25 cellular contexts compared by ENCODE assay signal in genomic region chr17:61479493-61480413, GRCh38. TPM values are rescaled to one million over a fixed set of nuclear protein-coding genes. Genes with fewer than 3 reads are reported as not detected.
DNase-seq lines count a peak whose midpoint lies in the region; ATAC-seq and TF ChIP-seq lines count a peak whose summit lies in the region.
"Had no signal": no experiment of that assay in that cellular context is flagged by ENCODE, and none has a peak within 500 bp of the region (broad histone marks: within the 10 kb centered on the region; RNA-seq: fewer than 3 reads in every experiment).

No MANE protein-coding gene starts in this region.

- H3T11ph ChIP-seq in H9 (ENCODE audit: low read length), result no peak overlapping the region

- no peaks in the 10 kb centered on the region; a peak in 2 of 5 replicates for H3K9me3 Mint-ChIP-seq in H9
- H3K9me3 Mint-ChIP-seq: CD4-positive, alpha-beta T cell had no signal

- H3K36me3 ChIP-seq in MM.1S (replicated peaks; ENCODE audit: insufficient read depth, low read length) (no peaks in the 10 kb centered on the region), neuronal stem cell (replicated peaks in 1 of 2; ENCODE audit: control insufficient read depth in 2 of 2, insufficient read depth in 2 of 2, low read length in 2 of 2) (no peaks in the 10 kb centered on the region)
- H3K36me3 ChIP-seq: BLaER1 treated with 17β-estradiol and CSF1 and Interleukin-3, amounts not matched to agents 10 nM and 100 nM; HAP-1 had no signal

- no peak overlapping the region for H3K14ac ChIP-seq in H9 (ENCODE audit: insufficient read depth, low read length)
- H3K14ac ChIP-seq in neuronal stem cell (ENCODE audit: low read length), result no peak overlapping the region

- H3K4me1 ChIP-seq in H9 (ENCODE audit: insufficient read depth, low read length) (no peaks in the 10 kb centered on the region), MM.1S (ENCODE audit: low read length) (no peaks in the 10 kb centered on the region), neuronal stem cell (ENCODE audit: control insufficient read depth in 2 of 2, insufficient read depth in 1 of 2, low read depth in 1 of 2, low read length in 2 of 2) (peaks cover 0 to 2% of the 10 kb centered on the region in 2 donors)
- H3K4me1 ChIP-seq: A549, HAP-1 had no signal

- H3K79me2 ChIP-seq in H9 (ENCODE audit: insufficient read depth, low read length) (no peaks in the 10 kb centered on the region), MM.1S (ENCODE audit: low read length) (no peaks in the 10 kb centered on the region)

- H3K79me1 ChIP-seq in H9 (ENCODE audit: insufficient read depth, low read depth, low read length, poor library complexity, severe bottlenecking), result no peaks in the 10 kb centered on the region
- no peaks in the 10 kb centered on the region for H3K79me1 ChIP-seq in neuronal stem cell (ENCODE audit: low read depth, low read length)

- WGBS in H9 (ENCODE audit: extremely low coverage, insufficient read length, low lambda C conversion rate), result no CpG with 5 or more reads among the region's 25 CpGs
- WGBS in neuronal stem cell (ENCODE audit: extremely low coverage in 2 of 2, insufficient read length in 2 of 2, insufficient replicate concordance in 1 of 2), 2 donors, result no CpG with 5 or more reads among the region's 25 CpGs

- H3K18ac ChIP-seq in H9 (ENCODE audit: insufficient read length, low read depth, low read length) (no peak overlapping the region), neuronal stem cell (ENCODE audit: low read length) (no peak overlapping the region)

- no peak overlapping the region for H3K27ac Mint-ChIP-seq in H9
- H3K27ac Mint-ChIP-seq: CD4-positive, alpha-beta T cell had no signal

- H4K20me1 ChIP-seq in H9 (ENCODE audit: control insufficient read depth, insufficient read depth, insufficient read length) (no peaks in the 10 kb centered on the region), MM.1S (ENCODE audit: insufficient read depth, low read length) (no peaks in the 10 kb centered on the region)
- H4K20me1 ChIP-seq: BLaER1 treated with 17β-estradiol and CSF1 and Interleukin-3, amounts not matched to agents 10 nM and 100 nM had no signal

- TF ChIP-seq CTCF in H9 (conservative IDR thresholded peaks at IDR 0.05) (no peak), MM.1S (IDR thresholded peaks at IDR 0.05; ENCODE audit: low read length) (no peak)

- H3K9me3 ChIP-seq in H9 (ENCODE audit: control insufficient read depth, low read depth, low read length), result no peaks in the 10 kb centered on the region
- no peaks in the 10 kb centered on the region for H3K9me3 ChIP-seq in MM.1S (replicated peaks; ENCODE audit: insufficient read depth, low read length)
- H3K9me3 ChIP-seq in neuronal stem cell (replicated peaks in 1 of 2; ENCODE audit: control insufficient read depth in 2 of 2, insufficient read depth in 1 of 2, low read depth in 1 of 2, low read length in 2 of 2), result no peaks in the 10 kb centered on the region
- H3K9me3 ChIP-seq: A549; BLaER1 treated with 17β-estradiol and CSF1 and Interleukin-3, amounts not matched to agents 10 nM and 100 nM; HAP-1 had no signal

- no peak overlapping the region for H4K5ac ChIP-seq in H9 (ENCODE audit: insufficient read length, low read depth, low read length)

- H3K9me2 ChIP-seq in MM.1S (replicated peaks; ENCODE audit: insufficient read depth, low read length), result no peaks in the 10 kb centered on the region

- peaks cover 7% of the 10 kb centered on the region for H3K27me3 Mint-ChIP-seq in H9 (ENCODE audit: low read depth)

- no peak overlapping the region for H3K23ac ChIP-seq in H9 (ENCODE audit: insufficient read length, low read depth, low read length)
- H3K23ac ChIP-seq in neuronal stem cell (ENCODE audit: low read depth, low read length, poor library complexity), result peak overlapping the region; percentile 5

- ATAC-seq in GM18867 (IDR thresholded peaks at IDR 0.05; ENCODE audit: unreplicated experiment), result no peak

- peaks cover 3% of the 10 kb centered on the region for H3K23me2 ChIP-seq in H9 (ENCODE audit: insufficient read length, low read depth, low read length, poor library complexity, severe bottlenecking)

- H3K27ac ChIP-seq in H9 (ENCODE audit: insufficient read length, low read depth, low read length) (no peak overlapping the region), MM.1S (ENCODE audit: low read length) (no peak overlapping the region), neuronal stem cell (replicated peaks; ENCODE audit: low read length) (no peak overlapping the region)
- H3K27ac ChIP-seq: A549; BLaER1 treated with 17β-estradiol and CSF1 and Interleukin-3, amounts not matched to agents 10 nM and 100 nM; GM23248; SK-N-MC had no signal

- H2BK12ac ChIP-seq in H9 (ENCODE audit: insufficient read length, low read depth, low read length) (no peak overlapping the region), neuronal stem cell (ENCODE audit: low read length) (no peak overlapping the region)

- no peak overlapping the region for H3K56ac ChIP-seq in H9 (ENCODE audit: insufficient read length, low read depth, low read length)

- H2BK15ac ChIP-seq in H9 (ENCODE audit: low read depth, low read length) (no peak overlapping the region), neuronal stem cell (ENCODE audit: low read length) (peak overlapping the region; percentile 14)

- no peak overlapping the region for H3K4me3 Mint-ChIP-seq in H9
- H3K4me3 Mint-ChIP-seq: CD4-positive, alpha-beta T cell had no signal

- H3K36me3 Mint-ChIP-seq in H9 (ENCODE audit: insufficient read depth in 1 of 3, low read depth in 3 of 3), result no peaks in the 10 kb centered on the region

- no peaks in the 10 kb centered on the region for H3K27me3 ChIP-seq in H9 (ENCODE audit: insufficient read depth, low read length)
- no peaks in the 10 kb centered on the region for H3K27me3 ChIP-seq in MM.1S (replicated peaks; ENCODE audit: insufficient read depth, low read length)
- peaks cover 0 to 41% (median 0%) of the 10 kb centered on the region in 3 experiments for H3K27me3 ChIP-seq in neuronal stem cell (ENCODE audit: control insufficient read depth in 3 of 3, insufficient read depth in 3 of 3, low read depth in 1 of 3, low read length in 3 of 3)
- H3K27me3 ChIP-seq: BLaER1 treated with 17β-estradiol and CSF1 and Interleukin-3, amounts not matched to agents 10 nM and 100 nM had no signal

- DNase-seq in H9 (peak; percentile 32), MM.1S (no peak), islet precursor cell (peak; percentile 57), neuronal stem cell (ENCODE audit: low spot score) (no peak), T-helper 2 cell (no peak), NCI-H774 (lab: John Stamatoyannopoulos, UW) (no peak), putamen (ENCODE audit: low spot score) (no peak)
- DNase-seq: AML-193; CD4-positive, alpha-beta T cell; GM23248; KBM-7; NCI-H1105 treated with DMSO at 0.1 percent for 48 hours; NCI-H146; NCI-H1930; NCI-H2107; NCI-H446; NCI-H524 treated with DMSO at 0.1 percent for 48 hours; SHP77 treated with DMSO at 0.1 percent for 48 hours had no signal

- H3F3A ChIP-seq in MM.1S (ENCODE audit: insufficient read depth, low read length), result no peaks in the 10 kb centered on the region

- H3K4me1 Mint-ChIP-seq in H9, result 0 out of 4 replicates have a peak, but pooled peaks cover 0 to 2% of the 10 kb centered on the region in 2 experiments

- H3K9ac ChIP-seq in H9 (ENCODE audit: extremely low read depth, insufficient read length, low read length) (no peak overlapping the region), MM.1S (ENCODE audit: low read length) (no peak overlapping the region), neuronal stem cell (ENCODE audit: low read depth, low read length, poor library complexity) (no peak overlapping the region)
- H3K9ac ChIP-seq: BLaER1 treated with 17β-estradiol and CSF1 and Interleukin-3, amounts not matched to agents 10 nM and 100 nM; GM23248 had no signal

- H2BK5ac ChIP-seq in H9 (ENCODE audit: insufficient read length, low read length) (no peak overlapping the region), neuronal stem cell (ENCODE audit: low read length) (no peak overlapping the region)

- H4K8ac ChIP-seq in H9 (replicated peaks; ENCODE audit: insufficient read length, low read depth, low read length) (no peak overlapping the region), neuronal stem cell (ENCODE audit: low read depth, low read length) (no peak overlapping the region)

- H3K4me2 ChIP-seq in H9 (ENCODE audit: insufficient read depth, insufficient read length, low read length) (no peak overlapping the region), MM.1S (ENCODE audit: low read depth, low read length) (no peak overlapping the region), neuronal stem cell (ENCODE audit: insufficient read depth, low read length, poor library complexity, severe bottlenecking) (no peak overlapping the region)
- H3K4me2 ChIP-seq: A549; BLaER1 treated with 17β-estradiol and CSF1 and Interleukin-3, amounts not matched to agents 10 nM and 100 nM had no signal

- no peak overlapping the region for H2AK5ac ChIP-seq in H9 (ENCODE audit: insufficient read length, low read length)
- peak overlapping the region; percentile 50 for H2AK5ac ChIP-seq in neuronal stem cell (ENCODE audit: low read depth, low read length)

- H3K4ac ChIP-seq in H9 (ENCODE audit: low read depth, low read length) (no peak overlapping the region), neuronal stem cell (ENCODE audit: low read length) (no peak overlapping the region)

- H2BK120ac ChIP-seq in H9 (ENCODE audit: low read depth, low read length, poor library complexity, severe bottlenecking) (no peak overlapping the region), neuronal stem cell (ENCODE audit: low read depth, low read length) (no peak overlapping the region)

- H2AFZ ChIP-seq in H9 (ENCODE audit: low read length), result no peak overlapping the region
- 0 out of 2 replicates have a peak overlapping the region, but pooled peaks have one; percentile 11 for H2AFZ ChIP-seq in MM.1S (ENCODE audit: low read length)
- no peak overlapping the region for H2AFZ ChIP-seq in neuronal stem cell (ENCODE audit: low read length)
- H2AFZ ChIP-seq: GM23248 had no signal

- no peak overlapping the region for H2BK20ac ChIP-seq in H9 (ENCODE audit: low read depth, low read length, poor library complexity, severe bottlenecking)

- H4K91ac ChIP-seq in H9 (ENCODE audit: insufficient read length, low read depth, low read length) (no peak overlapping the region), neuronal stem cell (ENCODE audit: low read depth, low read length, poor library complexity) (no peak overlapping the region)

- H3K4me3 ChIP-seq in MM.1S (ENCODE audit: low read length) (no peak overlapping the region), neuronal stem cell (ENCODE audit: low read length in 2 of 2) (no peak overlapping the region)
- H3K4me3 ChIP-seq: A549; BLaER1 treated with 17β-estradiol and CSF1 and Interleukin-3, amounts not matched to agents 10 nM and 100 nM; GM23248; HAP-1; SK-N-MC had no signal

RNA-seq across cellular contexts. Expression of gene TBX4, which starts 27.5 kb away (rescaled TPM):
- total RNA-seq in H9 (2021), result not detected in 2 replicates
- polyA plus RNA-seq in neuronal stem cell (2013, experiment 1 of 2), result not detected
- polyA plus RNA-seq in neuronal stem cell (2013, experiment 2 of 2), result not detected
- total RNA-seq: CD4-positive, alpha-beta T cell; GM23248; LHCN-M2; MCF 10A had no signal
- polyA plus RNA-seq: GM23248 had no signal

Comparison
In these comparisons a context has a peak if more than half of its experiments do, and no peak if none do; other contexts are left out.
1. DNase-seq: peak in H9 (single experiment) and islet precursor cell (single experiment); none in MM.1S (single experiment), neuronal stem cell (single experiment), T-helper 2 cell (0 of 5), NCI-H774 (single experiment) and putamen (single experiment).